Comparison of ENCODE assay signal across 8 cellular contexts in the genomic region with DNA sequence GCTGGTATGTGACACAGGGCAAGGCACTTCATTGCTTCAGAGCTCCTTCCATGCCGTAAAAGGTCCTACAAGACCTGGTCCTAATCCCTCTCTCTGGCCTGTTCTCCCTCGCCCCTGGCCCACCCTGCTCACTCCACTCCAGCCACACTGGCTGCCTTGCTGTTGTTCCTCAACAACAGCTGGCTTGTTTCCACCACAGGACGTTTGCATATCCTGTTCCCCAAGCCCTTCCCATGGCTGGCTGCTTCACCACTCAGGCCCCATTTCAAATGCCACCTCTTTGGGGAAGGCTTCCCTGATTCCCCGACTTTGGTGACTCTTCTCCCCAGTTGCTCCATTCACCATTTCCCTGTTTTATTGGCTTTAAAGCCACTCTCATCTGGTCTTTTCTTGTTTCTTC.
DNase-seq lines count a peak whose midpoint lies in the region; ATAC-seq and TF ChIP-seq lines count a peak whose summit lies in the region.
"Not testable (repeated sequence)": the region's sequence is repeated elsewhere in the genome, so short reads cannot be mapped to it uniquely, and the experiment has no call there.

No MANE protein-coding gene starts in this region.

- not testable (repeated sequence) for H3K36me3 Mint-ChIP-seq in activated B cell treated with CpG ODN at 0.5 μM for 24 hours (ENCODE audit: low read depth); activated naive CD4-positive, alpha-beta T cell treated with anti-CD3 and anti-CD28 coated beads, Interleukin-2, amount 50 U/mL, for 24 hours; endodermal cell (ENCODE audit: low read depth); nephron (ENCODE audit: low read depth); type B pancreatic cell

- not testable (repeated sequence) for H2AFZ ChIP-seq in DND-41 (ENCODE audit: low read depth, low read length); MM.1S (ENCODE audit: low read length)

- H4K20me1 ChIP-seq in BLaER1; DND-41 (ENCODE audit: insufficient read depth, low read length); MM.1S (ENCODE audit: insufficient read depth, low read length): not testable (repeated sequence)

- H3K4me3 Mint-ChIP-seq in activated B cell treated with CpG ODN at 0.5 μM for 24 hours (peak overlapping the region; percentile 61), endodermal cell (peak overlapping the region; percentile 77), nephron (peak overlapping the region; percentile 58 to 91 (median 89)), type B pancreatic cell (peak overlapping the region; percentile 7)
- H3K4me3 Mint-ChIP-seq in activated naive CD4-positive, alpha-beta T cell treated with anti-CD3 and anti-CD28 coated beads, Interleukin-2, amount 50 U/mL, for 24 hours: peak overlapping the region; percentile 89

- H3K27me3 ChIP-seq in BLaER1; DND-41 (ENCODE audit: insufficient read depth, low read length, poor library complexity); MM.1S (replicated peaks; ENCODE audit: insufficient read depth, low read length); endodermal cell (ENCODE audit: control insufficient read depth, insufficient read depth, low read length, poor library complexity, severe bottlenecking): not testable (repeated sequence)

- peak overlapping the region; percentile 89 for H3K4me2 ChIP-seq in BLaER1
- not testable (repeated sequence) for H3K4me2 ChIP-seq in DND-41 (ENCODE audit: insufficient read depth, low read length)
- peak overlapping the region; percentile 74; the same call in 1 of the 2 replicates for H3K4me2 ChIP-seq in MM.1S (ENCODE audit: low read depth, low read length)

- H3K9ac ChIP-seq in BLaER1; DND-41 (ENCODE audit: low read depth, low read length); endodermal cell (ENCODE audit: extremely low read depth, low read length, poor library complexity, severe bottlenecking): not testable (repeated sequence)
- peak overlapping the region; percentile 45; the same call in 1 of the 2 replicates for H3K9ac ChIP-seq in MM.1S (ENCODE audit: low read length)

- not testable (repeated sequence) for H3K27ac Mint-ChIP-seq in activated B cell treated with CpG ODN at 0.5 μM for 24 hours, nephron, type B pancreatic cell
- peak overlapping the region; percentile 16 for H3K27ac Mint-ChIP-seq in activated naive CD4-positive, alpha-beta T cell treated with anti-CD3 and anti-CD28 coated beads, Interleukin-2, amount 50 U/mL, for 24 hours
- H3K27ac Mint-ChIP-seq in endodermal cell: peak overlapping the region; percentile 75

- H3K4me1 Mint-ChIP-seq in activated B cell treated with CpG ODN at 0.5 μM for 24 hours: peaks cover 12% of the 10 kb centered on the region
- peaks cover 25% of the 10 kb centered on the region for H3K4me1 Mint-ChIP-seq in activated naive CD4-positive, alpha-beta T cell treated with anti-CD3 and anti-CD28 coated beads, Interleukin-2, amount 50 U/mL, for 24 hours
- H3K4me1 Mint-ChIP-seq in endodermal cell: peaks cover 27% of the 10 kb centered on the region
- H3K4me1 Mint-ChIP-seq in nephron: peaks cover 16% of the 10 kb centered on the region
- H3K4me1 Mint-ChIP-seq in type B pancreatic cell (ENCODE audit: unreplicated experiment): peaks cover 12% of the 10 kb centered on the region

- not testable (repeated sequence) for H3K36me3 ChIP-seq in BLaER1; DND-41 (ENCODE audit: insufficient read depth, low read length); MM.1S (replicated peaks; ENCODE audit: insufficient read depth, low read length); endodermal cell (ENCODE audit: control insufficient read depth, insufficient read depth, low read length)

- not testable (repeated sequence) for H3K9me2 ChIP-seq in MM.1S (replicated peaks; ENCODE audit: insufficient read depth, low read length)

- not testable (repeated sequence) for H3K79me2 ChIP-seq in DND-41 (ENCODE audit: insufficient read depth, low read length); MM.1S (ENCODE audit: low read length)

- peak; percentile 11 for DNase-seq in DND-41
- DNase-seq in MM.1S; activated B cell treated with CpG ODN at 0.5 μM for 24 hours; type B pancreatic cell (ENCODE audit: extremely low spot score, unreplicated experiment): not testable (repeated sequence)
- peak; percentile 41 for DNase-seq in endodermal cell

- H3F3A ChIP-seq in MM.1S (ENCODE audit: insufficient read depth, low read length): peaks cover 21% of the 10 kb centered on the region

- H3K9me3 Mint-ChIP-seq in activated B cell treated with CpG ODN at 0.5 μM for 24 hours; activated naive CD4-positive, alpha-beta T cell treated with anti-CD3 and anti-CD28 coated beads, Interleukin-2, amount 50 U/mL, for 24 hours; endodermal cell; nephron; type B pancreatic cell: not testable (repeated sequence)

- peaks cover 52% of the 10 kb centered on the region for H3K4me1 ChIP-seq in BLaER1
- H3K4me1 ChIP-seq in DND-41 (ENCODE audit: insufficient read depth, low read length): peaks cover 18% of the 10 kb centered on the region
- H3K4me1 ChIP-seq in MM.1S (ENCODE audit: low read length): peaks cover 22% of the 10 kb centered on the region
- not testable (repeated sequence) for H3K4me1 ChIP-seq in endodermal cell (ENCODE audit: control insufficient read depth, insufficient read depth, low read length)

- not testable (repeated sequence) for H3K9me3 ChIP-seq in BLaER1; DND-41 (ENCODE audit: insufficient read depth, low read length, severe bottlenecking); MM.1S (replicated peaks; ENCODE audit: insufficient read depth, low read length); endodermal cell (ENCODE audit: control insufficient read depth, low read length)

- CTCF ChIA-PET in activated B cell treated with CpG ODN at 0.5 μM for 24 hours (lab: Charles Lee): not testable (repeated sequence)

- WGBS in endodermal cell (ENCODE audit: insufficient coverage in 1 of 2, insufficient read length in 1 of 2), 2 experiments: 94 to 95% methylated on average over 2 to 4 of the region's 4 CpGs

- not testable (repeated sequence) for H3K27ac ChIP-seq in BLaER1; DND-41 (ENCODE audit: low read length); endodermal cell (ENCODE audit: low read depth, low read length)
- H3K27ac ChIP-seq in MM.1S (ENCODE audit: low read length): peak overlapping the region; percentile 88

- not testable (repeated sequence) for TF ChIP-seq CTCF in DND-41 (IDR thresholded peaks at IDR 0.05; ENCODE audit: borderline replicate concordance, extremely low read depth, low read length, poor library complexity, severe bottlenecking); MM.1S (IDR thresholded peaks at IDR 0.05; ENCODE audit: low read length); activated B cell treated with CpG ODN at 0.5 μM for 24 hours (IDR thresholded peaks at IDR 0.05); endodermal cell (conservative IDR thresholded peaks at IDR 0.05); nephron (IDR thresholded peaks at IDR 0.05; ENCODE audit: unreplicated experiment in 3 of 3); type B pancreatic cell (conservative IDR thresholded peaks at IDR 0.05)

- POLR2A ChIA-PET in activated B cell treated with CpG ODN at 0.5 μM for 24 hours (lab: Charles Lee): not testable (repeated sequence)

- intact Hi-C loops in activated B cell treated with CpG ODN at 0.5 μM for 24 hours (cut with micrococcal nuclease): loop anchor here (10.0 kb wide), 1 partner anchor 689 kb away; the partner anchor contains the start of gene KDM2A

- H3K27me3 Mint-ChIP-seq in activated B cell treated with CpG ODN at 0.5 μM for 24 hours; activated naive CD4-positive, alpha-beta T cell treated with anti-CD3 and anti-CD28 coated beads, Interleukin-2, amount 50 U/mL, for 24 hours; endodermal cell (ENCODE audit: insufficient read depth); nephron (ENCODE audit: low read depth); type B pancreatic cell: not testable (repeated sequence)

- H3K4me3 ChIP-seq in BLaER1; DND-41 (ENCODE audit: low read depth in 1 of 2, low read length in 2 of 2); endodermal cell (ENCODE audit: low read length): not testable (repeated sequence)
- H3K4me3 ChIP-seq in MM.1S (ENCODE audit: low read length): 0 out of 2 replicates have a peak overlapping the region, but pooled peaks have one; percentile 7

- not testable (repeated sequence) for ATAC-seq in DND-41 (ENCODE audit: insufficient read depth, low read depth); activated B cell treated with CpG ODN at 0.5 μM for 24 hours (ENCODE audit: low read depth)

Comparison
In these comparisons a context has a peak if more than half of its experiments do, and no peak if none do; other contexts are left out.
1. H3K4me3 Mint-ChIP-seq: peak in every context shown above with its lines; median percentile 89 in activated naive CD4-positive, alpha-beta T cell treated with anti-CD3 and anti-CD28 coated beads, Interleukin-2, amount 50 U/mL, for 24 hours; 89 in nephron; 77 in endodermal cell; 61 in activated B cell treated with CpG ODN at 0.5 μM for 24 hours; 7 in type B pancreatic cell.